In genomic region chr12:98653866-98654493, GRCh38 we compare ENCODE assay signal across 9 cellular contexts. TPM values are rescaled to one million over a fixed set of nuclear protein-coding genes. Genes with fewer than 3 reads are reported as not detected.
A peak's percentile ranks its signal among the peaks of the same experiment; 100 is the strongest.
DNase-seq lines count a peak whose midpoint lies in the region; ATAC-seq and TF ChIP-seq lines count a peak whose summit lies in the region.
"Had no signal": no experiment of that assay in that cellular context is flagged by ENCODE, and none has a peak within 500 bp of the region (broad histone marks: within the 10 kb centered on the region; RNA-seq: fewer than 3 reads in every experiment).

No MANE protein-coding gene starts in this region.

- POLR2A ChIA-PET in CD4-positive, alpha-beta memory T cell (lab: Charles Lee; ENCODE audit: partially characterized antibody), result interaction anchor here (0.8 to 1.0 kb wide), 2 partner anchors 10 to 60 kb away, joined by 3 to 7 read pairs; partner anchors contain the start of genes IKBIP and SLC25A3

- H3K27me3 Mint-ChIP-seq in CD4-positive, alpha-beta memory T cell, result no peaks in the 10 kb centered on the region
- no peaks in the 10 kb centered on the region for H3K27me3 Mint-ChIP-seq in type B pancreatic cell

- no peaks in the 10 kb centered on the region for H3K27me3 ChIP-seq in CD4-positive, alpha-beta memory T cell (ENCODE audit: insufficient read depth, low read length)
- H3K27me3 ChIP-seq in ascending aorta, result no peaks in the 10 kb centered on the region

- peaks cover 7% of the 10 kb centered on the region for H3K4me1 ChIP-seq in CD4-positive, alpha-beta memory T cell (ENCODE audit: insufficient read depth, low read length)
- no peaks in the 10 kb centered on the region for H3K4me1 ChIP-seq in ascending aorta

- no peak overlapping the region for H3K4me3 Mint-ChIP-seq in CD4-positive, alpha-beta memory T cell
- no peak overlapping the region for H3K4me3 Mint-ChIP-seq in type B pancreatic cell

- peak; percentile 30 to 58 (median 36) for TF ChIP-seq CTCF in ascending aorta (IDR thresholded peaks at IDR 0.05)
- peak; percentile 85 for TF ChIP-seq CTCF in type B pancreatic cell (conservative IDR thresholded peaks at IDR 0.05)

- no peak overlapping the region for H3K27ac Mint-ChIP-seq in CD4-positive, alpha-beta memory T cell
- H3K27ac Mint-ChIP-seq in type B pancreatic cell, result no peak overlapping the region

- peak; percentile 49 for ATAC-seq in GM19351 (IDR thresholded peaks at IDR 0.05; ENCODE audit: unreplicated experiment)
- ATAC-seq: mucosa of descending colon had no signal

- CTCF ChIA-PET in CD4-positive, alpha-beta memory T cell (lab: Charles Lee; ENCODE audit: partially characterized antibody), result interaction anchor here (0.6 to 7.7 kb wide), 17 partner anchors 9 to 273 kb away, joined by 3 to 142 read pairs (median 3); partner anchors contain the start of genes APAF1 and IKBIP

- peaks cover 22 to 50% of the 10 kb centered on the region in 2 donors for H3K36me3 Mint-ChIP-seq in CD4-positive, alpha-beta memory T cell
- H3K36me3 Mint-ChIP-seq in type B pancreatic cell, result peaks cover 33% of the 10 kb centered on the region

- H3K9me3 ChIP-seq in CD4-positive, alpha-beta memory T cell (ENCODE audit: control insufficient read depth in 1 of 2, low read length in 2 of 2), result no peaks in the 10 kb centered on the region
- H3K9me3 ChIP-seq in ascending aorta, result no peaks in the 10 kb centered on the region
- H3K9me3 ChIP-seq: mucosa of descending colon had no signal

- H3K36me3 ChIP-seq in CD4-positive, alpha-beta memory T cell (ENCODE audit: insufficient read depth, low read length), result peaks cover 18% of the 10 kb centered on the region
- H3K36me3 ChIP-seq in ascending aorta, result peaks cover 29 to 53% of the 10 kb centered on the region in 2 donors

- H3K9me3 Mint-ChIP-seq in CD4-positive, alpha-beta memory T cell, result no peaks in the 10 kb centered on the region
- H3K9me3 Mint-ChIP-seq in type B pancreatic cell, result no peaks in the 10 kb centered on the region

- DNase-seq in CD4-positive, alpha-beta memory T cell, result peak in 4 of 5 donors; percentile 48 to 61 (median 56)
- DNase-seq in NCI-H2196 (lab: John Stamatoyannopoulos, UW; ENCODE audit: unreplicated experiment), result peak; percentile 60
- DNase-seq in ascending aorta (ENCODE audit: low spot score in 2 of 2), result no peak
- DNase-seq in inferior parietal cortex (ENCODE audit: extremely low spot score), result peak; percentile 74
- no peak for DNase-seq in type B pancreatic cell (ENCODE audit: extremely low spot score, unreplicated experiment)
- no peak for DNase-seq in GM19240 (ENCODE audit: insufficient read length, low spot score)
- no peak for DNase-seq in activated gamma-delta T cell treated with Interleukin-2 at 50 U/mL for 16 hours

- H3K4me1 Mint-ChIP-seq in CD4-positive, alpha-beta memory T cell, result peaks cover 12 to 22% (median 15%) of the 10 kb centered on the region in 4 donors
- peaks cover 5% of the 10 kb centered on the region for H3K4me1 Mint-ChIP-seq in type B pancreatic cell (ENCODE audit: unreplicated experiment)

- no peak overlapping the region for H3K4me3 ChIP-seq in CD4-positive, alpha-beta memory T cell (ENCODE audit: low read length in 2 of 2)
- no peak overlapping the region for H3K4me3 ChIP-seq in ascending aorta
- H3K4me3 ChIP-seq: mucosa of descending colon had no signal

- no peak overlapping the region for H3K27ac ChIP-seq in CD4-positive, alpha-beta memory T cell (ENCODE audit: low read depth, low read length)
- no peak overlapping the region for H3K27ac ChIP-seq in ascending aorta

- intact Hi-C loops in CD4-positive, alpha-beta memory T cell (cut with micrococcal nuclease), result loop anchor here (1.0 kb wide), 4 partner anchors 9 to 230 kb away; partner anchors contain the start of gene APAF1
- intact Hi-C loops in ascending aorta (cut with DNase I), result loop anchor here (1.0 kb wide), 1 partner anchor 88 kb away; no protein-coding TSS in a partner anchor

RNA-seq across cellular contexts. Expression of gene APAF1, which starts 8.9 kb away (rescaled TPM):
- total RNA-seq in CD4-positive, alpha-beta memory T cell, result 10 to 100 TPM; 30.8 to 32.2 TPM
- polyA plus RNA-seq in CD4-positive, alpha-beta memory T cell, result 1 to 10 TPM; 5.3 to 9.3 TPM
- 15.5 TPM for total RNA-seq in ascending aorta
- 16.7 and 21.7 TPM in 2 replicates for total RNA-seq in type B pancreatic cell (ENCODE audit: low replicate concordance)

RNA-seq across cellular contexts. Expression of gene IKBIP, which starts 9.4 kb away (rescaled TPM):
- total RNA-seq in CD4-positive, alpha-beta memory T cell, result 1 to 10 TPM; 7.7 to 8.2 TPM
- 1 to 10 TPM; 6.5 to 7.4 TPM for polyA plus RNA-seq in CD4-positive, alpha-beta memory T cell
- 12.3 TPM for total RNA-seq in ascending aorta
- total RNA-seq in type B pancreatic cell (ENCODE audit: low replicate concordance), result 8.1 and 16.7 TPM in 2 replicates

Comparison
In these comparisons a context has a peak if more than half of its experiments do, and no peak if none do; other contexts are left out.
1. DNase-seq: peak in CD4-positive, alpha-beta memory T cell (4 of 5), NCI-H2196 (single experiment) and inferior parietal cortex (single experiment); none in ascending aorta (0 of 2), type B pancreatic cell (single experiment), GM19240 (single experiment) and activated gamma-delta T cell treated with Interleukin-2 at 50 U/mL for 16 hours (single experiment).